ENCODE assay signal across 21 cellular contexts in genomic region chr11:59265735-59266134, GRCh38. TPM values are rescaled to one million over a fixed set of nuclear protein-coding genes. Genes with fewer than 3 reads are reported as not detected.
"Had no signal": no experiment of that assay in that cellular context is flagged by ENCODE, and none has a peak within 500 bp of the region (broad histone marks: within the 10 kb centered on the region; RNA-seq: fewer than 3 reads in every experiment).

No MANE protein-coding gene starts in this region.

- ATAC-seq: activated CD4-positive, alpha-beta T cell treated with anti-CD3 and anti-CD28 coated beads for 36 hours; activated T-cell treated with anti-CD3 and anti-CD28 coated beads, Interleukin-2, amount 50 U/mL, for 72 hours had no signal

- H3K4me3 Mint-ChIP-seq: activated CD4-positive, alpha-beta memory T cell treated with anti-CD3 and anti-CD28 coated beads, Interleukin-2, amount 10 ng/mL, durations not matched to agents 7 days and 5 days; activated CD4-positive, alpha-beta T cell treated with anti-CD3 and anti-CD28 coated beads for 36 hours; activated naive CD4-positive, alpha-beta T cell treated with anti-CD3 and anti-CD28 coated beads, Interleukin-2, amount 10 ng/mL, durations not matched to agents 7 days and 5 days; activated naive CD8-positive, alpha-beta T cell treated with anti-CD3 and anti-CD28 coated beads for 36 hours; activated T-cell treated with anti-CD3 and anti-CD28 coated beads, Interleukin-2, amount 50 U/mL, for 72 hours had no signal

- H3K27ac Mint-ChIP-seq: activated CD4-positive, alpha-beta memory T cell treated with anti-CD3 and anti-CD28 coated beads, Interleukin-2, amount 10 ng/mL, durations not matched to agents 7 days and 5 days; activated CD4-positive, alpha-beta T cell treated with anti-CD3 and anti-CD28 coated beads for 36 hours; activated naive CD4-positive, alpha-beta T cell treated with anti-CD3 and anti-CD28 coated beads, Interleukin-2, amount 10 ng/mL, durations not matched to agents 7 days and 5 days; activated naive CD8-positive, alpha-beta T cell treated with anti-CD3 and anti-CD28 coated beads for 36 hours; activated T-cell treated with anti-CD3 and anti-CD28 coated beads, Interleukin-2, amount 50 U/mL, for 72 hours; activated T-helper 2 cell treated with anti-CD3 and anti-CD28 coated beads, Interferon-gamma antibody, Interleukin-2, Interleukin-4, amounts not matched to agents 10 μg/mL and 5 μg/mL and 100 μg/mL, durations not matched to agents 14 hours and 24 hours and 36 hours had no signal

- H3K27ac ChIP-seq: SK-N-MC, VCaP had no signal

- H3K4me3 ChIP-seq: SK-N-MC had no signal

- H3K36me3 Mint-ChIP-seq: activated naive CD4-positive, alpha-beta T cell treated with anti-CD3 and anti-CD28 coated beads, Interleukin-2, amount 10 ng/mL, durations not matched to agents 7 days and 5 days; activated naive CD8-positive, alpha-beta T cell treated with anti-CD3 and anti-CD28 coated beads for 36 hours had no signal

- H3K9me3 Mint-ChIP-seq: activated CD4-positive, alpha-beta memory T cell treated with anti-CD3 and anti-CD28 coated beads, Interleukin-2, amount 10 ng/mL, durations not matched to agents 7 days and 5 days; activated naive CD4-positive, alpha-beta T cell treated with anti-CD3 and anti-CD28 coated beads, Interleukin-2, amount 10 ng/mL, durations not matched to agents 7 days and 5 days; activated naive CD8-positive, alpha-beta T cell treated with anti-CD3 and anti-CD28 coated beads for 36 hours; activated T-cell treated with anti-CD3 and anti-CD28 coated beads, Interleukin-2, amount 50 U/mL, for 72 hours; activated T-helper 2 cell treated with anti-CD3 and anti-CD28 coated beads, Interferon-gamma antibody, Interleukin-2, Interleukin-4, amounts not matched to agents 10 μg/mL and 5 μg/mL and 100 μg/mL, durations not matched to agents 14 hours and 24 hours and 36 hours had no signal

- DNase-seq: activated CD4-positive, alpha-beta memory T cell treated with anti-CD3 and anti-CD28 coated beads, Interleukin-2, amount 10 ng/mL, durations not matched to agents 7 days and 5 days; activated CD4-positive, alpha-beta T cell treated with anti-CD3 and anti-CD28 coated beads for 36 hours; activated CD4-positive, alpha-beta T cell treated with anti-CD3 and anti-CD28 coated beads, Interleukin-2, amount 50 U/mL, for 1 hour; activated gamma-delta T cell treated with Interleukin-2 at 50 U/mL for 16 hours; activated naive CD4-positive, alpha-beta T cell treated with anti-CD3 and anti-CD28 coated beads, Interleukin-2, amount 10 ng/mL, durations not matched to agents 7 days and 5 days; activated naive CD8-positive, alpha-beta T cell treated with anti-CD3 and anti-CD28 coated beads for 36 hours; activated T-cell treated with anti-CD3 and anti-CD28 coated beads, Interleukin-2, amount 50 U/mL, for 72 hours; cerebellar nuclear complex; MM.1S; NCI-H1105 treated with DMSO at 0.1 percent for 48 hours; NCI-H1436 treated with DMSO at 0.1 percent for 48 hours; NCI-H187 treated with DMSO at 0.1 percent for 48 hours; NCI-H345; NCI-H510A; NCI-H69; NK-92 treated with Interleukin-12 subunit alpha and Interleukin-12 subunit beta, amount 100 ng/mL, for 24 hours; T-helper 1 cell had no signal

- H3K4me1 Mint-ChIP-seq: activated CD4-positive, alpha-beta T cell treated with anti-CD3 and anti-CD28 coated beads for 36 hours; activated naive CD8-positive, alpha-beta T cell treated with anti-CD3 and anti-CD28 coated beads for 36 hours had no signal

- H3K27me3 Mint-ChIP-seq: activated CD4-positive, alpha-beta memory T cell treated with anti-CD3 and anti-CD28 coated beads, Interleukin-2, amount 10 ng/mL, durations not matched to agents 7 days and 5 days; activated CD4-positive, alpha-beta T cell treated with anti-CD3 and anti-CD28 coated beads for 36 hours; activated naive CD4-positive, alpha-beta T cell treated with anti-CD3 and anti-CD28 coated beads, Interleukin-2, amount 10 ng/mL, durations not matched to agents 7 days and 5 days; activated naive CD8-positive, alpha-beta T cell treated with anti-CD3 and anti-CD28 coated beads for 36 hours had no signal

RNA-seq across cellular contexts. Expression of gene MPEG1, which starts 53.0 kb away (rescaled TPM):
- total RNA-seq: activated CD4-positive, alpha-beta memory T cell treated with anti-CD3 and anti-CD28 coated beads, Interleukin-2, amount 10 ng/mL, durations not matched to agents 7 days and 5 days; activated CD4-positive, alpha-beta T cell treated with anti-CD3 and anti-CD28 coated beads for 36 hours; activated CD8-positive, alpha-beta memory T cell treated with anti-CD3 and anti-CD28 coated beads for 36 hours had no signal
